Comparison of ENCODE assay signal across 8 cellular contexts in genomic region chr17:2029911-2030778, GRCh38. TPM values are rescaled to one million over a fixed set of nuclear protein-coding genes. Genes with fewer than 3 reads are reported as not detected.
DNase-seq lines count a peak whose midpoint lies in the region; ATAC-seq, FAIRE-seq and TF ChIP-seq lines count a peak whose summit lies in the region.

DPH1 (plus strand) TSS chr17:2030153; CDS start chr17:2030170, 17 bp downstream.

- peaks cover 4% of the 10 kb centered on the region for H4K20me1 ChIP-seq in HepG2 (ENCODE audit: insufficient read depth, low read length)

- WGBS in HepG2 (ENCODE audit: low lambda C conversion rate), result 1% methylated on average over 20 of the region's 59 CpGs

- intact Hi-C loops in HepG2 (cut with micrococcal nuclease; ENCODE audit: unreplicated experiment), result loop anchor here (10.0 kb wide), 2 partner anchors 55 to 145 kb away; no protein-coding TSS in a partner anchor

- H3K36me3 ChIP-seq in HepG2 (replicated peaks in 1 of 2; ENCODE audit: control insufficient read depth in 1 of 2, insufficient read depth in 2 of 2, low read length in 2 of 2), result peaks cover 3 to 8% of the 10 kb centered on the region in 2 experiments; a peak in 4 of 5 replicates

- peaks cover 0 to 24% of the 10 kb centered on the region in 2 experiments; a peak in 2 of 5 replicates for H3K27me3 ChIP-seq in HepG2 (ENCODE audit: control insufficient read depth in 1 of 2, insufficient read depth in 2 of 2, low read length in 2 of 2)

- H2AFZ ChIP-seq in HepG2 (ENCODE audit: low read length), result no peak within 1 kb of the TSS

- in situ Hi-C loops in HepG2 (cut with HindIII; ENCODE audit: extremely low pct_ligation_motif_present, low pct_unique_long_range_greater_than_20kb), result loop anchor here (5.0 to 25.0 kb wide), 2 partner anchors 123 to 318 kb away; partner anchors contain the start of genes TLCD2 and WDR81

- TF ChIP-seq CTCF in HepG2 (CRISPR knock-in tag; IDR thresholded peaks at IDR 0.05), result peak; percentile 35

- peak within 1 kb of the TSS; percentile 52 for H3K27ac ChIP-seq in HepG2 (ENCODE audit: extremely low read length, insufficient read depth, low read length)

- H3K4me1 ChIP-seq in HepG2 (ENCODE audit: insufficient read depth, low read length), result peaks cover 32% of the 10 kb centered on the region

- peak; percentile 68 to 73 for TF ChIP-seq POLR2A in HepG2 (IDR thresholded peaks at IDR 0.05; ENCODE audit: insufficient read depth in 1 of 2, low read depth in 2 of 2, low read length in 2 of 2)

- H3K4me3 ChIP-seq in HepG2 (replicated peaks in 1 of 3; ENCODE audit: insufficient read depth in 1 of 3, low read depth in 2 of 3, low read length in 3 of 3), result peak within 1 kb of the TSS; percentile 89 to 98 (median 96)

- CTCF ChIA-PET in HepG2 (lab: Yijun Ruan, JAX; ENCODE audit: low intra/inter-chr PET ratio, low total read pairs), result interaction anchor here (0.8 to 1.4 kb wide), 2 partner anchors 121 to 147 kb away, joined by 4 to 15 read pairs; no protein-coding TSS in a partner anchor

- POLR2A ChIA-PET in HepG2 (lab: Yijun Ruan, JAX), result interaction anchor here (0.6 to 1.9 kb wide), 3 partner anchors 33 to 73 kb away, joined by 3 to 4 read pairs (median 4); no protein-coding TSS in a partner anchor

- peaks cover 6% of the 10 kb centered on the region for H3K79me2 ChIP-seq in HepG2 (ENCODE audit: insufficient read depth, low read length)

- ATAC-seq in GM19025 (IDR thresholded peaks at IDR 0.05; ENCODE audit: low read depth, unreplicated experiment) (peak; percentile 54), HG03439 (IDR thresholded peaks at IDR 0.05; ENCODE audit: unreplicated experiment) (peak; percentile 65), HepG2 (peak; percentile 94)

- H3K9ac ChIP-seq in HepG2 (ENCODE audit: insufficient read depth, low read depth, low read length), result peak within 1 kb of the TSS; percentile 87

- H3K9me3 ChIP-seq in HepG2 (ENCODE audit: low read length), result no peaks in the 10 kb centered on the region

- BruUV-seq in HepG2 (replicated peaks; lab: Mats Ljungman, UMichigan), result TSS peak; percentile 78

- 0 out of 2 replicates have a peak, but pooled peaks have one; percentile 22 for TF ChIP-seq RAD21 in HepG2 (CRISPR knock-in tag; IDR thresholded peaks at IDR 0.05)

- H3K4me2 ChIP-seq in HepG2 (ENCODE audit: low read depth, low read length), result peak within 1 kb of the TSS; percentile 87

- peak; percentile 99 for FAIRE-seq in HepG2 (lab: Jason Lieb, UNC)

- TF ChIP-seq EP300 in HepG2 (IDR thresholded peaks at IDR 0.05; ENCODE audit: low read depth in 2 of 2, low read length in 2 of 2) (0 out of 4 replicates have a peak, but pooled peaks of 1 of the 2 experiments have one; percentile 23), HepG2 (CRISPR knock-in tag; IDR thresholded peaks at IDR 0.05; ENCODE audit: borderline replicate concordance) (peak; percentile 38; the same call in 1 of the 2 replicates)

- DNase-seq in AG08396 (ENCODE audit: low spot score) (peak; percentile 93), NCI-H748 (lab: John Stamatoyannopoulos, UW; ENCODE audit: unreplicated experiment) (peak; percentile 95), dermis blood vessel endothelial cell (peak; percentile 92), HepG2 (ENCODE audit: low spot score) (peak; percentile 92)
- DNase-seq in activated CD4-positive, alpha-beta T cell treated with anti-CD3 and anti-CD28 coated beads, Interleukin-2, amount 50 U/mL, for 1 hour, result peak; percentile 82
- DNase-seq in stimulated activated CD4-positive, alpha-beta T cell treated with anti-CD3 and anti-CD28 coated beads, Interleukin-4, amount 100 ng/mL, for 1 hour, result peak; percentile 88

TF ChIP-seq in HepG2, 621 proteins besides CTCF, POLR2A, EP300 and RAD21 (continues in another document):
- TF ChIP-seq ZNF720 (CRISPR knock-in tag; IDR thresholded peaks at IDR 0.05) (no peak), BCL3 (CRISPR knock-in tag; IDR thresholded peaks at IDR 0.05) (0 out of 2 replicates have a peak, but pooled peaks have one; percentile 55)
- TF ChIP-seq, protein P1, sequence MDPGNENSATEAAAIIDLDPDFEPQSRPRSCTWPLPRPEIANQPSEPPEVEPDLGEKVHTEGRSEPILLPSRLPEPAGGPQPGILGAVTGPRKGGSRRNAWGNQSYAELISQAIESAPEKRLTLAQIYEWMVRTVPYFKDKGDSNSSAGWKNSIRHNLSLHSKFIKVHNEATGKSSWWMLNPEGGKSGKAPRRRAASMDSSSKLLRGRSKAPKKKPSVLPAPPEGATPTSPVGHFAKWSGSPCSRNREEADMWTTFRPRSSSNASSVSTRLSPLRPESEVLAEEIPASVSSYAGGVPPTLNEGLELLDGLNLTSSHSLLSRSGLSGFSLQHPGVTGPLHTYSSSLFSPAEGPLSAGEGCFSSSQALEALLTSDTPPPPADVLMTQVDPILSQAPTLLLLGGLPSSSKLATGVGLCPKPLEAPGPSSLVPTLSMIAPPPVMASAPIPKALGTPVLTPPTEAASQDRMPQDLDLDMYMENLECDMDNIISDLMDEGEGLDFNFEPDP (CRISPR knock-in tag; conservative IDR thresholded peaks at IDR 0.05), result no peak

RNA-seq across cellular contexts. Expression of gene DPH1, which starts in this region (rescaled TPM):
- total RNA-seq in dermis blood vessel endothelial cell (18.4 and 25.7 TPM in 2 replicates), HepG2 (2016; rRNA removed; fragmentation: Illumina TruSeq; extraction: Trizol) (14.5 and 25.3 TPM in 2 replicates)
- 12.1 and 14.2 TPM in 2 replicates for total RNA-seq in HepG2 (2016; cell fraction: cytosol; rRNA removed; fragmentation: Illumina TruSeq; extraction: Trizol; ENCODE audit: low read depth)
- total RNA-seq in HepG2 (2016; cell fraction: insoluble cytoplasmic fraction; rRNA removed; fragmentation: Illumina TruSeq; extraction: Trizol), result 12.8 and 22.5 TPM in 2 replicates
- 10.3 and 14.0 TPM in 2 replicates for total RNA-seq in HepG2 (2016; cell fraction: membrane; rRNA removed; fragmentation: Illumina TruSeq; extraction: Trizol)
- 16.5 and 22.6 TPM in 2 replicates for total RNA-seq in HepG2 (2016; cell fraction: nucleus; rRNA removed; fragmentation: Illumina TruSeq; extraction: Trizol)
- 42.8 and 49.5 TPM in 2 replicates for polyA plus RNA-seq in HepG2 (2011; rRNA removed)
- polyA plus RNA-seq in HepG2 (2011; cell fraction: cytosol; rRNA removed), result 18.9 and 24.7 TPM in 2 replicates
- polyA plus RNA-seq in HepG2 (2011; cell fraction: nucleus; rRNA removed), result 184 and 197 TPM in 2 replicates
- polyA plus RNA-seq in HepG2 (2012), result 22.1 and 23.1 TPM in 2 replicates
- polyA plus RNA-seq in HepG2 (2016; cell fraction: cytosol; fragmentation: Illumina TruSeq; extraction: Trizol; ENCODE audit: low read depth), result 2.9 and 3.9 TPM in 2 replicates
- polyA plus RNA-seq in HepG2 (2016; cell fraction: insoluble cytoplasmic fraction; fragmentation: Illumina TruSeq; extraction: Trizol; ENCODE audit: low read depth), result 12.2 and 15.0 TPM in 2 replicates
- polyA plus RNA-seq in HepG2 (2016; cell fraction: membrane; fragmentation: Illumina TruSeq; extraction: Trizol; ENCODE audit: low read depth), result 3.9 and 4.7 TPM in 2 replicates
- polyA plus RNA-seq in HepG2 (2016; cell fraction: nucleus; fragmentation: Illumina TruSeq; extraction: Trizol; ENCODE audit: insufficient read depth, low read depth), result 54.3 and 66.6 TPM in 2 replicates
- polyA minus RNA-seq in HepG2 (2011; rRNA and poly(A)+ RNA removed; ENCODE audit: low replicate concordance), result 82.1 and 106 TPM in 2 replicates
- polyA minus RNA-seq in HepG2 (2011; cell fraction: cytosol; rRNA and poly(A)+ RNA removed), result 15.1 and 19.0 TPM in 2 replicates
- polyA minus RNA-seq in HepG2 (2011; cell fraction: nucleus; rRNA and poly(A)+ RNA removed), result 33.1 and 46.4 TPM in 2 replicates

Comparison
In these comparisons a context has a peak if more than half of its experiments do, and no peak if none do; other contexts are left out.
1. Peak in every context shown above with its lines: DNase-seq, ATAC-seq, H3K4me3 ChIP-seq and H3K27ac ChIP-seq.